ENCODE assay signal across 8 cellular contexts in genomic region chr16:27550582-27550920, GRCh38. TPM values are rescaled to one million over a fixed set of nuclear protein-coding genes. Genes with fewer than 3 reads are reported as not detected.
DNase-seq lines count a peak whose midpoint lies in the region; ATAC-seq and TF ChIP-seq lines count a peak whose summit lies in the region.

No MANE protein-coding gene starts in this region.

- ATAC-seq in HG03095 (IDR thresholded peaks at IDR 0.05; ENCODE audit: unreplicated experiment) (no peak), HG02678 (IDR thresholded peaks at IDR 0.05; ENCODE audit: unreplicated experiment) (no peak)

- H3K4me3 ChIP-seq in GM12865 (ENCODE audit: low read depth, low read length) (peak overlapping the region; percentile 88), SJSA1 (peak overlapping the region; percentile 76), fibroblast of pulmonary artery (replicated peaks; ENCODE audit: low read depth, low read length) (peak overlapping the region; percentile 100), retinal pigment epithelial cell (ENCODE audit: low read length) (peak overlapping the region; percentile 100)

- peaks cover 33% of the 10 kb centered on the region for H3K4me1 ChIP-seq in SJSA1 (replicated peaks)

- H3K9me3 ChIP-seq in SJSA1 (replicated peaks): no peaks in the 10 kb centered on the region

- TF ChIP-seq CTCF in GM12865 (IDR thresholded peaks at IDR 0.05; ENCODE audit: insufficient read depth, low read depth, low read length, missing control alignments) (no peak), fibroblast of pulmonary artery (IDR thresholded peaks at IDR 0.05; ENCODE audit: low read length, missing control alignments) (no peak), retinal pigment epithelial cell (conservative IDR thresholded peaks at IDR 0.05; ENCODE audit: low read depth, low read length) (no peak)

- H3K36me3 ChIP-seq in SJSA1: peaks cover 29% of the 10 kb centered on the region

- no peaks in the 10 kb centered on the region for H3K27me3 ChIP-seq in SJSA1 (replicated peaks)

- DNase-seq in GM12865 (ENCODE audit: low read depth) (no peak), SJSA1 (ENCODE audit: low read depth in 1 of 2, low spot score in 2 of 2) (no peak), fibroblast of pulmonary artery (ENCODE audit: low read depth) (no peak), retinal pigment epithelial cell (ENCODE audit: low read depth) (no peak), DMS79 treated with DMSO at 0.1 percent for 48 hours (lab: John Stamatoyannopoulos, UW) (no peak), DMS114 treated with DMSO at 0.1 percent for 48 hours (lab: John Stamatoyannopoulos, UW; ENCODE audit: unreplicated experiment) (no peak)

- H3K27ac ChIP-seq in SJSA1: peak overlapping the region; percentile 86

RNA-seq across cellular contexts. Expression of gene KATNIP, which starts 0.6 kb away (rescaled TPM):
- 8.2 and 11.2 TPM in 2 replicates for total RNA-seq in SJSA1 (2014; rRNA removed; shearing (Covaris generic))

RNA-seq across cellular contexts. Expression of gene GTF3C1, which starts 0.8 kb away (rescaled TPM):
- total RNA-seq in SJSA1 (2014; rRNA removed; shearing (Covaris generic)): 92.4 and 92.8 TPM in 2 replicates
